ENCODE assay signal across 13 cellular contexts in genomic region chr6:70396796-70397729, GRCh38. TPM values are rescaled to one million over a fixed set of nuclear protein-coding genes. Genes with fewer than 3 reads are reported as not detected.
DNase-seq lines count a peak whose midpoint lies in the region; ATAC-seq and TF ChIP-seq lines count a peak whose summit lies in the region.
"Had no signal": no experiment of that assay in that cellular context is flagged by ENCODE, and none has a peak within 500 bp of the region (broad histone marks: within the 10 kb centered on the region; RNA-seq: fewer than 3 reads in every experiment).

No MANE protein-coding gene starts in this region.

- TF ChIP-seq POLR2A in NB4 (IDR thresholded peaks at IDR 0.05; ENCODE audit: extremely low read depth, insufficient read length) (no peak), stomach (IDR thresholded peaks at IDR 0.05) (no peak), spleen (IDR thresholded peaks at IDR 0.05) (no peak)

- no peaks in the 10 kb centered on the region for H3K4me1 Mint-ChIP-seq in naive thymus-derived CD8-positive, alpha-beta T cell
- H3K4me1 Mint-ChIP-seq: brain; stimulated activated effector memory CD8-positive, alpha-beta T cell treated with anti-CD3 and anti-CD28 coated beads, Interleukin-12 subunit alpha, Interleukin-12 subunit beta, amount 100 ng/mL, for 72 hours had no signal

- TF ChIP-seq EP300 in stomach (IDR thresholded peaks at IDR 0.05): no peak

- DNase-seq in SKM-1 (lab: John Stamatoyannopoulos, UW; ENCODE audit: unreplicated experiment): peak; percentile 9
- no peak for DNase-seq in SKM-1 treated with dmso at 0.1 percent for 144 hours (lab: John Stamatoyannopoulos, UW; ENCODE audit: unreplicated experiment)
- DNase-seq in NB4 (ENCODE audit: low read depth): peak; percentile 82
- peak; percentile 59 for DNase-seq in epithelial cell of prostate (ENCODE audit: low read depth, low spot score)
- DNase-seq in stomach: no peak
- DNase-seq in naive thymus-derived CD8-positive, alpha-beta T cell: no peak
- no peak for DNase-seq in spleen
- DNase-seq: activated T-cell treated with anti-CD3 and anti-CD28 coated beads, Interleukin-2, amount 50 U/mL, for 1 hour; DMS79 treated with DMSO at 0.1 percent for 48 hours; IMR-90 had no signal

- H3K36me3 ChIP-seq in stomach (no peaks in the 10 kb centered on the region), spleen (no peaks in the 10 kb centered on the region)

- H3K27me3 ChIP-seq in stomach (no peaks in the 10 kb centered on the region), spleen (replicated peaks in 1 of 7) (peaks cover 0 to 13% (median 0%) of the 10 kb centered on the region in 7 donors)

- 39 to 53% (median 43%) methylated on average over 10 of the region's 10 CpGs for WGBS in stomach, 5 donors
- whole genome bisulfite sequencing in spleen, 5 donors: 56 to 61% (median 60%) methylated on average over 10 of the region's 10 CpGs

- H3K36me3 Mint-ChIP-seq in naive thymus-derived CD8-positive, alpha-beta T cell: no peaks in the 10 kb centered on the region
- H3K36me3 Mint-ChIP-seq: brain; stimulated activated effector memory CD8-positive, alpha-beta T cell treated with anti-CD3 and anti-CD28 coated beads, Interleukin-12 subunit alpha, Interleukin-12 subunit beta, amount 100 ng/mL, for 72 hours had no signal

- TF ChIP-seq CTCF in NB4 (IDR thresholded peaks at IDR 0.05; ENCODE audit: low read depth, low read length) (no peak), stomach (IDR thresholded peaks at IDR 0.05) (no peak), spleen (IDR thresholded peaks at IDR 0.05 in 8 of 11, conservative IDR thresholded peaks at IDR 0.05 in 3 of 11) (no peak)

- H3K9me3 ChIP-seq in stomach: no peaks in the 10 kb centered on the region
- H3K9me3 ChIP-seq in spleen: no peaks in the 10 kb centered on the region

- peaks cover 0 to 19% (median 10%) of the 10 kb centered on the region in 4 donors for H3K4me1 ChIP-seq in stomach
- H3K4me1 ChIP-seq in spleen: no peaks in the 10 kb centered on the region

- no peaks in the 10 kb centered on the region for H3K9me3 Mint-ChIP-seq in naive thymus-derived CD8-positive, alpha-beta T cell
- H3K9me3 Mint-ChIP-seq: brain; stimulated activated effector memory CD8-positive, alpha-beta T cell treated with anti-CD3 and anti-CD28 coated beads, Interleukin-12 subunit alpha, Interleukin-12 subunit beta, amount 100 ng/mL, for 72 hours had no signal

- H3K27ac ChIP-seq in epithelial cell of prostate: peak overlapping the region; percentile 95
- peak overlapping the region; percentile 77 to 84 (median 80) for H3K27ac ChIP-seq in stomach
- no peak overlapping the region for H3K27ac ChIP-seq in spleen

- intact Hi-C loops in stomach (cut with DNase I; ENCODE audit: low total_unique reads): no loop called here
- intact Hi-C loops in spleen (cut with DNase I; ENCODE audit: low total_unique reads): no loop called here

- POLR2A ChIA-PET in naive thymus-derived CD8-positive, alpha-beta T cell (lab: Charles Lee): no interaction called here

- H3K4me3 ChIP-seq in NB4 (ENCODE audit: low read depth, low read length) (peak overlapping the region; percentile 14), stomach (no peak overlapping the region), spleen (no peak overlapping the region)

- no peak for ATAC-seq in naive thymus-derived CD8-positive, alpha-beta T cell
- no peak for ATAC-seq in HG02870 (IDR thresholded peaks at IDR 0.05; ENCODE audit: unreplicated experiment)
- ATAC-seq: stimulated activated effector memory CD8-positive, alpha-beta T cell treated with anti-CD3 and anti-CD28 coated beads, Interleukin-12 subunit alpha, Interleukin-12 subunit beta, amount 100 ng/mL, for 72 hours had no signal

- peaks cover 17 to 45% (median 26%) of the 10 kb centered on the region in 5 donors for H3K27me3 Mint-ChIP-seq in naive thymus-derived CD8-positive, alpha-beta T cell

- H3K27ac Mint-ChIP-seq in naive thymus-derived CD8-positive, alpha-beta T cell: no peak overlapping the region
- H3K27ac Mint-ChIP-seq: brain; stimulated activated effector memory CD8-positive, alpha-beta T cell treated with anti-CD3 and anti-CD28 coated beads, Interleukin-12 subunit alpha, Interleukin-12 subunit beta, amount 100 ng/mL, for 72 hours had no signal

- H3K4me3 Mint-ChIP-seq in naive thymus-derived CD8-positive, alpha-beta T cell: no peak overlapping the region
- H3K4me3 Mint-ChIP-seq: brain; stimulated activated effector memory CD8-positive, alpha-beta T cell treated with anti-CD3 and anti-CD28 coated beads, Interleukin-12 subunit alpha, Interleukin-12 subunit beta, amount 100 ng/mL, for 72 hours had no signal

RNA-seq across cellular contexts. Expression of gene FAM135A, which starts 16.2 kb away (rescaled TPM):
- total RNA-seq in stomach (100 to 1,000 TPM in 1 of 5 donors, 10 to 100 TPM in 4; 25.9 to 121 (median 58.8) TPM), spleen (10 to 100 TPM; 14.8 to 33.0 (median 19.4) TPM)
- polyA plus RNA-seq in stomach (10 to 100 TPM in 1 of 3 donors, 1 to 10 TPM in 2; 7.2 to 30.3 (median 8.9) TPM), spleen (10 to 100 TPM in 1 of 3 donors, 1 to 10 TPM in 2; 7.6 to 10.2 (median 7.7) TPM)
- 10 to 100 TPM; 10.9 to 11.5 TPM for total RNA-seq in naive thymus-derived CD8-positive, alpha-beta T cell
- 1 to 10 TPM; 2.9 to 3.9 (median 3.3) TPM for polyA plus RNA-seq in naive thymus-derived CD8-positive, alpha-beta T cell

Comparison
In these comparisons a context has a peak if more than half of its experiments do, and no peak if none do; other contexts are left out.
1. DNase-seq: peak in SKM-1 (single experiment), NB4 (single experiment) and epithelial cell of prostate (single experiment); none in SKM-1 treated with dmso at 0.1 percent for 144 hours (single experiment), stomach (single experiment), naive thymus-derived CD8-positive, alpha-beta T cell (0 of 10) and spleen (single experiment).
2. H3K27ac ChIP-seq: peak in epithelial cell of prostate (single experiment) and stomach (5 of 5); none in spleen (0 of 8).